8 cellular contexts compared by ENCODE assay signal in genomic region chr2:12716250-12717190, GRCh38. TPM values are rescaled to one million over a fixed set of nuclear protein-coding genes. Genes with fewer than 3 reads are reported as not detected.
DNase-seq lines count a peak whose midpoint lies in the region; ATAC-seq and TF ChIP-seq lines count a peak whose summit lies in the region.

Gene TRIB2, plus strand, starts transcription at chr2:12716936. Its CDS starts 1,372 bp downstream, at chr2:12718308.

- H3K27me3 ChIP-seq in upper lobe of left lung, result no peaks in the 10 kb centered on the region

- H3K36me3 Mint-ChIP-seq in T-helper 17 cell (ENCODE audit: low read depth) (peaks cover 11% of the 10 kb centered on the region), progenitor cell of endocrine pancreas (ENCODE audit: insufficient read depth) (no peaks in the 10 kb centered on the region)

- peak within 1 kb of the TSS; percentile 99 for H3K4me3 Mint-ChIP-seq in T-helper 17 cell
- H3K4me3 Mint-ChIP-seq in progenitor cell of endocrine pancreas (ENCODE audit: low read depth), result peak within 1 kb of the TSS; percentile 98

- H3K27me3 Mint-ChIP-seq in T-helper 17 cell (no peaks in the 10 kb centered on the region), progenitor cell of endocrine pancreas (no peaks in the 10 kb centered on the region)

- whole genome bisulfite sequencing in upper lobe of left lung, 2 donors, result 0 to 1% methylated on average over 11 to 68 of the region's 90 CpGs

- H3K4me1 Mint-ChIP-seq in T-helper 17 cell, result peaks cover 54% of the 10 kb centered on the region
- H3K4me1 Mint-ChIP-seq in progenitor cell of endocrine pancreas (ENCODE audit: low read depth), result peaks cover 23% of the 10 kb centered on the region

- ATAC-seq in HG02623 (IDR thresholded peaks at IDR 0.05; ENCODE audit: unreplicated experiment) (peak; percentile 75), T-helper 17 cell (peak; percentile 81), left cardiac atrium (peak; percentile 85 to 89), upper lobe of left lung (ENCODE audit: low FRiP score in 2 of 2) (peak; percentile 84 to 89)

- intact Hi-C loops in left cardiac atrium (cut with DNase I), result loop anchor here (2.0 to 10.0 kb wide), 7 partner anchors 172 to 884 kb away; no protein-coding TSS in a partner anchor

- peak; percentile 8 for DNase-seq in NCI-H146 treated with DMSO at 0.1 percent for 48 hours (lab: John Stamatoyannopoulos, UW; ENCODE audit: unreplicated experiment)
- DNase-seq in T-helper 17 cell, result peak; percentile 84 to 94 (median 93)
- DNase-seq in amniotic stem cell (lab: John Stamatoyannopoulos, UW), result peak; percentile 90
- DNase-seq in left cardiac atrium, result peak; percentile 92
- peak; percentile 78 for DNase-seq in progenitor cell of endocrine pancreas (ENCODE audit: low spot score, unreplicated experiment)
- DNase-seq in upper lobe of left lung, result peak; percentile 88 to 98

- peak in 3 of 4 donors; percentile 7 to 80 (median 31) for TF ChIP-seq POLR2A in upper lobe of left lung (IDR thresholded peaks at IDR 0.05)

- H3K27ac Mint-ChIP-seq in T-helper 17 cell (peak within 1 kb of the TSS; percentile 98), progenitor cell of endocrine pancreas (peak within 1 kb of the TSS; percentile 96)

- H3K9me3 ChIP-seq in T-helper 17 cell (ENCODE audit: control insufficient read depth, low read length, poor library complexity, severe bottlenecking) (no peaks in the 10 kb centered on the region), upper lobe of left lung (no peaks in the 10 kb centered on the region)

- TF ChIP-seq CTCF in progenitor cell of endocrine pancreas (IDR thresholded peaks at IDR 0.05; ENCODE audit: unreplicated experiment) (no peak), upper lobe of left lung (IDR thresholded peaks at IDR 0.05) (no peak)

- H3K4me3 ChIP-seq in GM08714 (ENCODE audit: low read length) (peak within 1 kb of the TSS; percentile 68), upper lobe of left lung (peak within 1 kb of the TSS; percentile 61 to 83 (median 74))

- H3K9me3 Mint-ChIP-seq in progenitor cell of endocrine pancreas (ENCODE audit: low read depth), result no peaks in the 10 kb centered on the region

- no peak for TF ChIP-seq EP300 in upper lobe of left lung (IDR thresholded peaks at IDR 0.05)

- H3K36me3 ChIP-seq in upper lobe of left lung, result no peaks in the 10 kb centered on the region

- peaks cover 14 to 40% (median 31%) of the 10 kb centered on the region in 4 donors for H3K4me1 ChIP-seq in upper lobe of left lung

- H3K27ac ChIP-seq in upper lobe of left lung, result peak within 1 kb of the TSS; percentile 90 to 98 (median 93)

RNA-seq across cellular contexts. Expression of gene TRIB2, which starts in this region (rescaled TPM):
- total RNA-seq in T-helper 17 cell (100 to 1,000 TPM; 166 to 170 TPM), left cardiac atrium (10 to 100 TPM; 32.5 to 43.6 TPM), progenitor cell of endocrine pancreas (56.6 and 57.8 TPM in 2 replicates), upper lobe of left lung (100 to 1,000 TPM in 1 of 6 donors, 10 to 100 TPM in 5; 25.4 to 104 (median 42.4) TPM)

Comparison
In these comparisons a context has a peak if more than half of its experiments do, and no peak if none do; other contexts are left out.
1. Peak in every context shown above with its lines: DNase-seq, ATAC-seq, H3K4me3 ChIP-seq and H3K27ac ChIP-seq.
2. DNase-seq: peak in every context shown above with its lines; median percentile 93 in T-helper 17 cell; 93 in upper lobe of left lung; 92 in left cardiac atrium; 90 in amniotic stem cell; 78 in progenitor cell of endocrine pancreas; 8 in NCI-H146 treated with DMSO at 0.1 percent for 48 hours.